In genomic region chr13:40597735-40598365, GRCh38 we compare ENCODE assay signal across 12 cellular contexts.
A peak's percentile ranks its signal among the peaks of the same experiment; 100 is the strongest.
DNase-seq lines count a peak whose midpoint lies in the region; ATAC-seq, FAIRE-seq and TF ChIP-seq lines count a peak whose summit lies in the region.
"Had no signal": no experiment of that assay in that cellular context is flagged by ENCODE, and none has a peak within 500 bp of the region (broad histone marks: within the 10 kb centered on the region; RNA-seq: fewer than 3 reads in every experiment).

No MANE protein-coding gene starts in this region.

- H3K36me3 ChIP-seq in adrenal gland (replicated peaks in 1 of 2) (no peaks in the 10 kb centered on the region), kidney (ENCODE audit: control insufficient read depth in 1 of 2, insufficient read depth in 2 of 2, low read length in 2 of 2) (no peaks in the 10 kb centered on the region)

- FAIRE-seq in kidney (lab: Jason Lieb, UNC), result no peak
- FAIRE-seq: G401.6 had no signal

- DNase-seq in activated CD4-positive, alpha-beta T cell treated with anti-CD3 and anti-CD28 coated beads, Interleukin-2, amount 10 ng/mL, durations not matched to agents 24 days and 14 days, result no peak
- no peak for DNase-seq in activated CD4-positive, alpha-beta T cell treated with anti-CD3 and anti-CD28 coated beads for 1 hour
- DNase-seq in adrenal gland (peak in 3 of 7 donors; percentile 31 to 52 (median 35)), kidney (no peak), NCI-H446 (lab: John Stamatoyannopoulos, UW) (no peak)
- no peak for DNase-seq in stimulated activated naive B cell treated with anti-CD40 and anti-IgM and Interleukin-4, amounts not matched to agents 10 μg/mL and 1 μg/mL and 100 μg/mL, for 72 hours
- DNase-seq: activated gamma-delta T cell treated with Interleukin-2 at 50 U/mL for 16 hours, H7 had no signal

- peak overlapping the region; percentile 67 for H3K27ac Mint-ChIP-seq in activated CD4-positive, alpha-beta T cell treated with anti-CD3 and anti-CD28 coated beads, Interleukin-2, amount 10 ng/mL, durations not matched to agents 24 days and 14 days
- H3K27ac Mint-ChIP-seq in stimulated activated naive B cell treated with anti-CD40 and anti-IgM and Interleukin-4, amounts not matched to agents 10 μg/mL and 1 μg/mL and 100 μg/mL, for 72 hours, result peak overlapping the region; percentile 95

- H3K9me3 Mint-ChIP-seq in activated CD4-positive, alpha-beta T cell treated with anti-CD3 and anti-CD28 coated beads, Interleukin-2, amount 10 ng/mL, durations not matched to agents 24 days and 14 days, result peaks cover 4% of the 10 kb centered on the region
- H3K9me3 Mint-ChIP-seq in stimulated activated naive B cell treated with anti-CD40 and anti-IgM and Interleukin-4, amounts not matched to agents 10 μg/mL and 1 μg/mL and 100 μg/mL, for 72 hours, result peaks cover 1 to 4% of the 10 kb centered on the region in 2 donors

- peaks cover 10 to 45% of the 10 kb centered on the region in 2 donors for H3K4me1 ChIP-seq in adrenal gland (replicated peaks in 1 of 2)
- peaks cover 27% of the 10 kb centered on the region in 2 donors for H3K4me1 ChIP-seq in kidney (ENCODE audit: control insufficient read depth in 1 of 2, insufficient read depth in 1 of 2, low read depth in 1 of 2, low read length in 2 of 2)
- H3K4me1 ChIP-seq: parathyroid adenoma had no signal

- WGBS in adrenal gland, 4 donors, result 72 to 82% (median 78%) methylated on average over 11 of the region's 11 CpGs

- H3K4me1 Mint-ChIP-seq in activated CD4-positive, alpha-beta T cell treated with anti-CD3 and anti-CD28 coated beads, Interleukin-2, amount 10 ng/mL, durations not matched to agents 24 days and 14 days, result peaks cover 64% of the 10 kb centered on the region
- peaks cover 57 to 86% of the 10 kb centered on the region in 2 donors for H3K4me1 Mint-ChIP-seq in stimulated activated naive B cell treated with anti-CD40 and anti-IgM and Interleukin-4, amounts not matched to agents 10 μg/mL and 1 μg/mL and 100 μg/mL, for 72 hours

- no peaks in the 10 kb centered on the region for H3K27me3 ChIP-seq in adrenal gland

- TF ChIP-seq POLR2A in adrenal gland (IDR thresholded peaks at IDR 0.05), result no peak

- H3K27me3 Mint-ChIP-seq in activated CD4-positive, alpha-beta T cell treated with anti-CD3 and anti-CD28 coated beads, Interleukin-2, amount 10 ng/mL, durations not matched to agents 24 days and 14 days, result no peaks in the 10 kb centered on the region
- H3K27me3 Mint-ChIP-seq in stimulated activated naive B cell treated with anti-CD40 and anti-IgM and Interleukin-4, amounts not matched to agents 10 μg/mL and 1 μg/mL and 100 μg/mL, for 72 hours, result no peaks in the 10 kb centered on the region

- ATAC-seq in stimulated activated naive B cell treated with anti-CD40 and anti-IgM and Interleukin-4, amounts not matched to agents 10 μg/mL and 1 μg/mL and 100 μg/mL, for 72 hours (replicated peaks), result no peak
- no peak for ATAC-seq in GM21515 (IDR thresholded peaks at IDR 0.05; ENCODE audit: unreplicated experiment)
- ATAC-seq in HG03159 (IDR thresholded peaks at IDR 0.05; ENCODE audit: unreplicated experiment), result no peak

- H3K4me3 Mint-ChIP-seq in activated CD4-positive, alpha-beta T cell treated with anti-CD3 and anti-CD28 coated beads, Interleukin-2, amount 10 ng/mL, durations not matched to agents 24 days and 14 days, result peak overlapping the region; percentile 6
- no peak overlapping the region for H3K4me3 Mint-ChIP-seq in stimulated activated naive B cell treated with anti-CD40 and anti-IgM and Interleukin-4, amounts not matched to agents 10 μg/mL and 1 μg/mL and 100 μg/mL, for 72 hours

- H3K9me3 ChIP-seq in adrenal gland (replicated peaks in 1 of 3) (no peaks in the 10 kb centered on the region), kidney (ENCODE audit: control insufficient read depth in 1 of 2, low read length in 2 of 2) (no peaks in the 10 kb centered on the region)

- H3K27ac ChIP-seq in adrenal gland (peak overlapping the region in 3 of 5 donors; percentile 23 to 53 (median 45)), kidney (ENCODE audit: low read depth in 2 of 2, low read length in 2 of 2) (peak overlapping the region; percentile 62 to 66)
- H3K27ac ChIP-seq: parathyroid adenoma had no signal

- no peak for TF ChIP-seq CTCF in adrenal gland (IDR thresholded peaks at IDR 0.05)
- no peak for TF ChIP-seq CTCF in kidney (IDR thresholded peaks at IDR 0.05; ENCODE audit: borderline replicate concordance, extremely low read depth, insufficient read depth)

- H3K4me3 ChIP-seq in adrenal gland, result no peak overlapping the region
- H3K4me3 ChIP-seq in kidney (ENCODE audit: low read length in 2 of 2), result peak overlapping the region; percentile 16 to 25

- intact Hi-C loops in activated CD4-positive, alpha-beta T cell treated with anti-CD3 and anti-CD28 coated beads, Interleukin-2, amount 10 ng/mL, durations not matched to agents 24 days and 14 days (cut with micrococcal nuclease), result loop anchor here (2.0 kb wide), 1 partner anchor 15 kb away; no protein-coding TSS in a partner anchor
- intact Hi-C loops in adrenal gland (cut with DNase I) (no loop called here), kidney (cut with DNase I) (no loop called here)

- H3K9ac ChIP-seq in kidney (ENCODE audit: low read length in 2 of 2), result peak overlapping the region in 1 of 2 donors; percentile 30
- H3K9ac ChIP-seq: parathyroid adenoma had no signal

- H3K36me3 Mint-ChIP-seq in activated CD4-positive, alpha-beta T cell treated with anti-CD3 and anti-CD28 coated beads, Interleukin-2, amount 10 ng/mL, durations not matched to agents 24 days and 14 days (ENCODE audit: low read depth), result peaks cover 17% of the 10 kb centered on the region
- peaks cover 4 to 21% of the 10 kb centered on the region in 2 donors for H3K36me3 Mint-ChIP-seq in stimulated activated naive B cell treated with anti-CD40 and anti-IgM and Interleukin-4, amounts not matched to agents 10 μg/mL and 1 μg/mL and 100 μg/mL, for 72 hours

Comparison
In these comparisons a context has a peak if more than half of its experiments do, and no peak if none do; other contexts are left out.
1. H3K4me3 ChIP-seq: peak in kidney (2 of 2); none in adrenal gland (0 of 4).